1 cellular context compared by ENCODE assay signal in genomic region chr2:112692496-112692911, GRCh38.
TF ChIP-seq lines count a peak whose summit lies in the region.

No MANE protein-coding gene starts in this region.

TF ChIP-seq in H1, 55 proteins besides CTCF, POLR2A, EP300 and RAD21:
- no peak for TF ChIP-seq ZNF274 (IDR thresholded peaks at IDR 0.05; ENCODE audit: borderline replicate concordance, extremely low read depth, low read length)
- TF ChIP-seq USF2 (IDR thresholded peaks at IDR 0.05; ENCODE audit: low read length) = peak; percentile 56; the same call in 1 of the 2 replicates
- TF ChIP-seq MAFK (IDR thresholded peaks at IDR 0.05; ENCODE audit: low read depth, low read length) = peak; percentile 77; the same call in 1 of the 2 replicates
- TF ChIP-seq SRF (IDR thresholded peaks at IDR 0.05; ENCODE audit: low read depth, low read length) = no peak
- TF ChIP-seq JUND (IDR thresholded peaks at IDR 0.05; ENCODE audit: low read length) = peak; percentile 65; the same call in 1 of the 2 replicates
- no peak for TF ChIP-seq E2F6 (IDR thresholded peaks at IDR 0.05)
- TF ChIP-seq BACH1 (IDR thresholded peaks at IDR 0.05; ENCODE audit: low read length) = peak; percentile 87
